ENCODE assay signal across 26 cellular contexts in genomic region chr4:34091451-34091850, GRCh38.
"Had no signal": no experiment of that assay in that cellular context is flagged by ENCODE, and none has a peak within 500 bp of the region (broad histone marks: within the 10 kb centered on the region; RNA-seq: fewer than 3 reads in every experiment).

No MANE protein-coding gene starts in this region.

- H3K27ac ChIP-seq: colonic mucosa, dorsolateral prefrontal cortex, left ventricle myocardium inferior, neutrophil, right lobe of liver, thoracic aorta had no signal

- H3K36me3 ChIP-seq: colonic mucosa, left ventricle myocardium inferior, neutrophil, right lobe of liver, thoracic aorta had no signal

- H3K4me1 Mint-ChIP-seq: activated CD4-positive, alpha-beta T cell treated with anti-CD3 and anti-CD28 coated beads for 36 hours; activated CD8-positive, alpha-beta memory T cell treated with anti-CD3 and anti-CD28 coated beads, Interleukin-2, amount 10 ng/mL, durations not matched to agents 7 days and 5 days; naive B cell; nephron progenitor cell had no signal

- H3K9me3 ChIP-seq: neutrophil, right lobe of liver, thoracic aorta had no signal

- H3K4me3 ChIP-seq: colonic mucosa, dorsolateral prefrontal cortex, left ventricle myocardium inferior, right lobe of liver, thoracic aorta had no signal

- H3K27me3 ChIP-seq: colonic mucosa, dorsolateral prefrontal cortex, neutrophil, right lobe of liver had no signal

- H3K9me3 Mint-ChIP-seq: nephron progenitor cell had no signal

- H3K36me3 Mint-ChIP-seq: activated CD8-positive, alpha-beta memory T cell treated with anti-CD3 and anti-CD28 coated beads, Interleukin-2, amount 10 ng/mL, durations not matched to agents 7 days and 5 days; activated naive CD4-positive, alpha-beta T cell treated with anti-CD3 and anti-CD28 coated beads, Interleukin-2, amount 50 U/mL, for 72 hours; naive B cell had no signal

- DNase-seq: activated CD4-positive, alpha-beta T cell treated with anti-CD3 and anti-CD28 coated beads for 36 hours; activated CD4-positive, CD25-positive, alpha-beta regulatory T cell; activated CD8-positive, alpha-beta memory T cell treated with anti-CD3 and anti-CD28 coated beads, Interleukin-2, amount 10 ng/mL, durations not matched to agents 7 days and 5 days; activated CD8-positive, alpha-beta T cell treated with anti-CD3 and anti-CD28 coated beads, Interleukin-2, amount 10 ng/mL, durations not matched to agents 7 days and 5 days; activated naive CD4-positive, alpha-beta T cell; activated T-cell treated with anti-CD3 and anti-CD28 coated beads, Interleukin-2, amount 50 U/mL, for 48 hours; colonic mucosa; dorsolateral prefrontal cortex; effector memory CD4-positive, alpha-beta T cell; foreskin melanocyte; islet precursor cell; left ventricle myocardium inferior; naive B cell; nephron progenitor cell; right lobe of liver; stimulated activated CD4-positive, alpha-beta T cell treated with anti-CD3 and anti-CD28 coated beads, Interleukin-12 subunit alpha, Interleukin-12 subunit beta, amount 100 ng/mL, for 4 hours; stimulated activated CD4-positive, alpha-beta T cell treated with anti-CD3 and anti-CD28 coated beads, Interleukin-4, amount 100 ng/mL, for 1 hour; stimulated activated naive CD8-positive, alpha-beta T cell treated with anti-CD3 and anti-CD28 coated beads, Interleukin-15, Interleukin-2, amounts not matched to agents 100 U/mL and 50 U/mL, for 24 hours; T-helper 1 cell; trophoblast cell had no signal

- ATAC-seq: activated CD4-positive, alpha-beta T cell treated with anti-CD3 and anti-CD28 coated beads for 36 hours; activated CD8-positive, alpha-beta memory T cell treated with anti-CD3 and anti-CD28 coated beads, Interleukin-2, amount 10 ng/mL, durations not matched to agents 7 days and 5 days; activated CD8-positive, alpha-beta T cell treated with anti-CD3 and anti-CD28 coated beads, Interleukin-2, amount 10 ng/mL, durations not matched to agents 7 days and 5 days; activated naive CD4-positive, alpha-beta T cell treated with anti-CD3 and anti-CD28 coated beads, Interleukin-2, amount 50 U/mL, for 72 hours; right lobe of liver; stimulated activated naive CD8-positive, alpha-beta T cell treated with anti-CD3 and anti-CD28 coated beads, Interleukin-15, Interleukin-2, amounts not matched to agents 100 U/mL and 50 U/mL, for 24 hours had no signal

- H3K27ac Mint-ChIP-seq: activated CD4-positive, alpha-beta T cell treated with anti-CD3 and anti-CD28 coated beads for 36 hours; activated CD8-positive, alpha-beta memory T cell treated with anti-CD3 and anti-CD28 coated beads, Interleukin-2, amount 10 ng/mL, durations not matched to agents 7 days and 5 days; activated CD8-positive, alpha-beta T cell treated with anti-CD3 and anti-CD28 coated beads, Interleukin-2, amount 10 ng/mL, durations not matched to agents 7 days and 5 days; activated naive CD4-positive, alpha-beta T cell treated with anti-CD3 and anti-CD28 coated beads, Interleukin-2, amount 50 U/mL, for 72 hours; activated T-helper 2 cell treated with anti-CD3 and anti-CD28 coated beads, Interferon-gamma antibody, Interleukin-2, Interleukin-4, amounts not matched to agents 10 μg/mL and 5 μg/mL and 100 μg/mL, durations not matched to agents 14 hours and 24 hours and 36 hours; naive B cell; nephron progenitor cell; progenitor cell of endocrine pancreas; T-helper 2 cell treated with Interferon-gamma antibody and Interleukin-4, amounts not matched to agents 5 μg/mL and 100 μg/mL, for 36 hours had no signal

- H3K4me1 ChIP-seq: colonic mucosa, left ventricle myocardium inferior, right lobe of liver had no signal

- H3K4me3 Mint-ChIP-seq: activated CD4-positive, alpha-beta T cell treated with anti-CD3 and anti-CD28 coated beads for 36 hours; activated CD8-positive, alpha-beta memory T cell treated with anti-CD3 and anti-CD28 coated beads, Interleukin-2, amount 10 ng/mL, durations not matched to agents 7 days and 5 days; activated CD8-positive, alpha-beta T cell treated with anti-CD3 and anti-CD28 coated beads, Interleukin-2, amount 10 ng/mL, durations not matched to agents 7 days and 5 days; naive B cell; nephron progenitor cell; T-helper 2 cell treated with Interferon-gamma antibody and Interleukin-4, amounts not matched to agents 5 μg/mL and 100 μg/mL, for 36 hours had no signal

- H3K27me3 Mint-ChIP-seq: activated CD4-positive, alpha-beta T cell treated with anti-CD3 and anti-CD28 coated beads for 36 hours; activated CD8-positive, alpha-beta memory T cell treated with anti-CD3 and anti-CD28 coated beads, Interleukin-2, amount 10 ng/mL, durations not matched to agents 7 days and 5 days; naive B cell; progenitor cell of endocrine pancreas had no signal
